In genomic region chr4:26028793-26029511, GRCh38 we compare ENCODE assay signal across 8 cellular contexts.
DNase-seq lines count a peak whose midpoint lies in the region; ATAC-seq and TF ChIP-seq lines count a peak whose summit lies in the region.

No MANE protein-coding gene starts in this region.

- peaks cover 0 to 9% of the 10 kb centered on the region in 2 donors for H3K36me3 Mint-ChIP-seq in activated naive CD4-positive, alpha-beta T cell treated with anti-CD3 and anti-CD28 coated beads, Interleukin-2, amount 50 U/mL, for 72 hours

- H3K4me3 ChIP-seq in sigmoid colon = peak overlapping the region in 3 of 4 donors; percentile 20 to 24 (median 23)

- no peaks in the 10 kb centered on the region for H3K36me3 ChIP-seq in sigmoid colon

- TF ChIP-seq CTCF in RWPE1 (conservative IDR thresholded peaks at IDR 0.05; ENCODE audit: low read depth) = peak; percentile 74
- peak; percentile 67 to 93 (median 72) for TF ChIP-seq CTCF in sigmoid colon (IDR thresholded peaks at IDR 0.05)

- no peak for TF ChIP-seq EP300 in sigmoid colon (IDR thresholded peaks at IDR 0.05)

- H3K27me3 ChIP-seq in sigmoid colon = no peaks in the 10 kb centered on the region

- peaks cover 0 to 7% of the 10 kb centered on the region in 2 donors for H3K9me3 Mint-ChIP-seq in activated naive CD4-positive, alpha-beta T cell treated with anti-CD3 and anti-CD28 coated beads, Interleukin-2, amount 50 U/mL, for 72 hours

- 19% methylated on average over 38 of the region's 38 CpGs for WGBS in sigmoid colon, 2 donors

- no peaks in the 10 kb centered on the region for H3K9me3 ChIP-seq in sigmoid colon

- ATAC-seq in GM18873 (IDR thresholded peaks at IDR 0.05; ENCODE audit: low FRiP score, unreplicated experiment) (peak; percentile 75), HG03095 (IDR thresholded peaks at IDR 0.05; ENCODE audit: unreplicated experiment) (peak; percentile 88)
- ATAC-seq in activated naive CD4-positive, alpha-beta T cell treated with anti-CD3 and anti-CD28 coated beads, Interleukin-2, amount 50 U/mL, for 72 hours = peak; percentile 94 to 97

- peak; percentile 70 for DNase-seq in 8988T
- peak; percentile 54 for DNase-seq in RWPE1 (ENCODE audit: low spot score)
- peak; percentile 65 to 87 for DNase-seq in activated naive CD4-positive, alpha-beta T cell treated with anti-CD3 and anti-CD28 coated beads, Interleukin-2, amount 50 U/mL, for 72 hours (ENCODE audit: low spot score in 2 of 2)
- DNase-seq in hepatic stellate cell (ENCODE audit: low spot score) = peak; percentile 64
- DNase-seq in sigmoid colon = peak; percentile 88
- no peak for DNase-seq in SIG-M5 treated with dmso at 0.1 percent for 504 hours (lab: John Stamatoyannopoulos, UW; ENCODE audit: unreplicated experiment)

- H3K27ac Mint-ChIP-seq in activated naive CD4-positive, alpha-beta T cell treated with anti-CD3 and anti-CD28 coated beads, Interleukin-2, amount 50 U/mL, for 72 hours = peak overlapping the region in 1 of 2 donors; percentile 70

- no peak for TF ChIP-seq POLR2A in sigmoid colon (IDR thresholded peaks at IDR 0.05)

- POLR2A ChIA-PET in RWPE1 (lab: Yijun Ruan, JAX; ENCODE audit: low non-redundant PET) = no interaction called here

- CTCF ChIA-PET in RWPE1 (lab: Yijun Ruan, JAX) = interaction anchor here (0.6 to 1.8 kb wide), 9 partner anchors 14 to 947 kb away, joined by 3 to 6 read pairs (median 4); no protein-coding TSS in a partner anchor

- intact Hi-C loops in sigmoid colon (cut with DNase I) = loop anchor here (2.0 to 5.0 kb wide), 4 partner anchors 293 to 978 kb away; partner anchors contain the start of gene RBPJ

- peaks cover 0 to 28% (median 20%) of the 10 kb centered on the region in 4 donors for H3K4me1 ChIP-seq in sigmoid colon

- no peak overlapping the region for H3K27ac ChIP-seq in RWPE1
- peak overlapping the region in 1 of 4 donors; percentile 36 for H3K27ac ChIP-seq in sigmoid colon
